Comparison of ENCODE assay signal across 8 cellular contexts in genomic region chr10:102120987-102121738, GRCh38. TPM values are rescaled to one million over a fixed set of nuclear protein-coding genes. Genes with fewer than 3 reads are reported as not detected.
DNase-seq lines count a peak whose midpoint lies in the region; ATAC-seq, FAIRE-seq and TF ChIP-seq lines count a peak whose summit lies in the region.

No MANE protein-coding gene starts in this region.

- TF ChIP-seq CTCF in RWPE1 (conservative IDR thresholded peaks at IDR 0.05; ENCODE audit: low read depth), result no peak
- TF ChIP-seq CTCF in right lobe of liver (IDR thresholded peaks at IDR 0.05), result no peak

- H3K27ac ChIP-seq in RWPE1 (peak overlapping the region; percentile 94), right lobe of liver (peak overlapping the region; percentile 80 to 93 (median 81))

- no peaks in the 10 kb centered on the region for H3K27me3 Mint-ChIP-seq in activated CD4-positive, alpha-beta T cell treated with anti-CD3 and anti-CD28 coated beads, Interleukin-2, amount 10 ng/mL, durations not matched to agents 24 days and 14 days
- no peaks in the 10 kb centered on the region for H3K27me3 Mint-ChIP-seq in dendritic cell treated with granulocyte-macrophage colony-stimulating factor and Interleukin-4, amounts not matched to agents 40 ng/mL and 50 ng/mL, for 4 days

- peak overlapping the region; percentile 88 for H3K27ac Mint-ChIP-seq in activated CD4-positive, alpha-beta T cell treated with anti-CD3 and anti-CD28 coated beads, Interleukin-2, amount 10 ng/mL, durations not matched to agents 24 days and 14 days
- peak overlapping the region; percentile 91 for H3K27ac Mint-ChIP-seq in dendritic cell treated with granulocyte-macrophage colony-stimulating factor and Interleukin-4, amounts not matched to agents 40 ng/mL and 50 ng/mL, for 4 days

- CTCF ChIA-PET in RWPE1 (lab: Yijun Ruan, JAX), result no interaction called here

- H3K27me3 ChIP-seq in right lobe of liver, result no peaks in the 10 kb centered on the region

- intact Hi-C loops in activated CD4-positive, alpha-beta T cell treated with anti-CD3 and anti-CD28 coated beads, Interleukin-2, amount 10 ng/mL, durations not matched to agents 24 days and 14 days (cut with micrococcal nuclease), result loop anchor here (2.0 kb wide), 1 partner anchor 56 kb away; the partner anchor contains the start of gene HPS6
- intact Hi-C loops in dendritic cell treated with granulocyte-macrophage colony-stimulating factor and Interleukin-4, amounts not matched to agents 40 ng/mL and 50 ng/mL, for 4 days (cut with micrococcal nuclease), result loop anchor here (1.0 kb wide), 1 partner anchor 12 kb away; the partner anchor contains the start of gene PPRC1
- intact Hi-C loops in right lobe of liver (cut with DNase I), result no loop called here

- peak in 3 of 4 donors; percentile 2 to 10 (median 4) for ATAC-seq in right lobe of liver

- H3K9me3 Mint-ChIP-seq in activated CD4-positive, alpha-beta T cell treated with anti-CD3 and anti-CD28 coated beads, Interleukin-2, amount 10 ng/mL, durations not matched to agents 24 days and 14 days, result no peaks in the 10 kb centered on the region
- H3K9me3 Mint-ChIP-seq in dendritic cell treated with granulocyte-macrophage colony-stimulating factor and Interleukin-4, amounts not matched to agents 40 ng/mL and 50 ng/mL, for 4 days, result no peaks in the 10 kb centered on the region

- POLR2A ChIA-PET in RWPE1 (lab: Yijun Ruan, JAX; ENCODE audit: low non-redundant PET), result no interaction called here

- no peak for TF ChIP-seq POLR2A in right lobe of liver (IDR thresholded peaks at IDR 0.05)

- peaks cover 42% of the 10 kb centered on the region for H3K4me1 Mint-ChIP-seq in activated CD4-positive, alpha-beta T cell treated with anti-CD3 and anti-CD28 coated beads, Interleukin-2, amount 10 ng/mL, durations not matched to agents 24 days and 14 days
- peaks cover 53% of the 10 kb centered on the region for H3K4me1 Mint-ChIP-seq in dendritic cell treated with granulocyte-macrophage colony-stimulating factor and Interleukin-4, amounts not matched to agents 40 ng/mL and 50 ng/mL, for 4 days (ENCODE audit: low read depth)

- peak overlapping the region; percentile 50 to 74 (median 71) for H3K4me3 ChIP-seq in right lobe of liver

- no peak for FAIRE-seq in RCC 7860 (lab: Jason Lieb, UNC)

- peak overlapping the region; percentile 94 for H3K4me3 Mint-ChIP-seq in activated CD4-positive, alpha-beta T cell treated with anti-CD3 and anti-CD28 coated beads, Interleukin-2, amount 10 ng/mL, durations not matched to agents 24 days and 14 days
- peak overlapping the region; percentile 96 for H3K4me3 Mint-ChIP-seq in dendritic cell treated with granulocyte-macrophage colony-stimulating factor and Interleukin-4, amounts not matched to agents 40 ng/mL and 50 ng/mL, for 4 days

- H3K4me1 ChIP-seq in right lobe of liver, result peaks cover 0 to 28% (median 12%) of the 10 kb centered on the region in 4 donors

- peaks cover 5% of the 10 kb centered on the region for H3K36me3 Mint-ChIP-seq in activated CD4-positive, alpha-beta T cell treated with anti-CD3 and anti-CD28 coated beads, Interleukin-2, amount 10 ng/mL, durations not matched to agents 24 days and 14 days (ENCODE audit: low read depth)
- H3K36me3 Mint-ChIP-seq in dendritic cell treated with granulocyte-macrophage colony-stimulating factor and Interleukin-4, amounts not matched to agents 40 ng/mL and 50 ng/mL, for 4 days (ENCODE audit: low read depth), result peaks cover 18% of the 10 kb centered on the region

- DNase-seq in activated CD4-positive, alpha-beta T cell treated with anti-CD3 and anti-CD28 coated beads, Interleukin-2, amount 10 ng/mL, durations not matched to agents 24 days and 14 days, result peak; percentile 64
- no peak for DNase-seq in activated CD4-positive, alpha-beta T cell treated with anti-CD3 and anti-CD28 coated beads for 4 hours
- DNase-seq in RWPE1 (ENCODE audit: low spot score) (no peak), right lobe of liver (peak; percentile 38 to 63 (median 54)), superior temporal gyrus (ENCODE audit: extremely low spot score) (peak; percentile 67), NCI-H128 (lab: John Stamatoyannopoulos, UW; ENCODE audit: unreplicated experiment) (no peak), RCC 7860 (ENCODE audit: low spot score) (no peak)

- no peaks in the 10 kb centered on the region for H3K36me3 ChIP-seq in right lobe of liver

- H3K9me3 ChIP-seq in right lobe of liver, result no peaks in the 10 kb centered on the region

- 26% methylated on average over 10 of the region's 15 CpGs for WGBS in right lobe of liver (ENCODE audit: insufficient coverage, low coverage, low lambda C conversion rate, missing lambda C conversion rate)

RNA-seq across cellular contexts. Expression of gene LDB1, which starts 1.0 kb away (rescaled TPM):
- total RNA-seq in activated CD4-positive, alpha-beta T cell treated with anti-CD3 and anti-CD28 coated beads, Interleukin-2, amount 10 ng/mL, durations not matched to agents 24 days and 14 days, result 76.4 and 78.2 TPM in 2 replicates
- total RNA-seq in right lobe of liver, result 10 to 100 TPM; 11.2 to 14.7 (median 13.0) TPM

RNA-seq across cellular contexts. Expression of gene PPRC1, which starts 11.7 kb away (rescaled TPM):
- 111 and 113 TPM in 2 replicates for total RNA-seq in activated CD4-positive, alpha-beta T cell treated with anti-CD3 and anti-CD28 coated beads, Interleukin-2, amount 10 ng/mL, durations not matched to agents 24 days and 14 days
- total RNA-seq in right lobe of liver, result 10 to 100 TPM in 3 of 6 experiments, 1 to 10 TPM in 3; 7.9 to 18.2 (median 10.3) TPM

RNA-seq across cellular contexts. Expression of gene NOLC1, which starts 31.0 kb away (rescaled TPM):
- 268 and 281 TPM in 2 replicates for total RNA-seq in activated CD4-positive, alpha-beta T cell treated with anti-CD3 and anti-CD28 coated beads, Interleukin-2, amount 10 ng/mL, durations not matched to agents 24 days and 14 days
- total RNA-seq in right lobe of liver, result 10 to 100 TPM; 16.0 to 60.2 (median 27.3) TPM

RNA-seq across cellular contexts. Expression of gene HPS6, which starts 56.0 kb away (rescaled TPM):
- total RNA-seq in activated CD4-positive, alpha-beta T cell treated with anti-CD3 and anti-CD28 coated beads, Interleukin-2, amount 10 ng/mL, durations not matched to agents 24 days and 14 days, result 22.7 and 25.8 TPM in 2 replicates
- total RNA-seq in right lobe of liver, result 10 to 100 TPM in 2 of 6 experiments, 1 to 10 TPM in 4; 6.6 to 11.7 (median 8.4) TPM

Comparison
In these comparisons a context has a peak if more than half of its experiments do, and no peak if none do; other contexts are left out.
1. DNase-seq: peak in activated CD4-positive, alpha-beta T cell treated with anti-CD3 and anti-CD28 coated beads, Interleukin-2, amount 10 ng/mL, durations not matched to agents 24 days and 14 days (single experiment), right lobe of liver (3 of 3) and superior temporal gyrus (single experiment); none in activated CD4-positive, alpha-beta T cell treated with anti-CD3 and anti-CD28 coated beads for 4 hours (0 of 2), RWPE1 (single experiment), NCI-H128 (single experiment) and RCC 7860 (single experiment).
2. intact Hi-C loops: an anchor here in activated CD4-positive, alpha-beta T cell treated with anti-CD3 and anti-CD28 coated beads, Interleukin-2, amount 10 ng/mL, durations not matched to agents 24 days and 14 days (2.0 kb wide) and dendritic cell treated with granulocyte-macrophage colony-stimulating factor and Interleukin-4, amounts not matched to agents 40 ng/mL and 50 ng/mL, for 4 days (1.0 kb wide); none called in right lobe of liver.